12 cellular contexts compared by ENCODE assay signal in the genomic region with DNA sequence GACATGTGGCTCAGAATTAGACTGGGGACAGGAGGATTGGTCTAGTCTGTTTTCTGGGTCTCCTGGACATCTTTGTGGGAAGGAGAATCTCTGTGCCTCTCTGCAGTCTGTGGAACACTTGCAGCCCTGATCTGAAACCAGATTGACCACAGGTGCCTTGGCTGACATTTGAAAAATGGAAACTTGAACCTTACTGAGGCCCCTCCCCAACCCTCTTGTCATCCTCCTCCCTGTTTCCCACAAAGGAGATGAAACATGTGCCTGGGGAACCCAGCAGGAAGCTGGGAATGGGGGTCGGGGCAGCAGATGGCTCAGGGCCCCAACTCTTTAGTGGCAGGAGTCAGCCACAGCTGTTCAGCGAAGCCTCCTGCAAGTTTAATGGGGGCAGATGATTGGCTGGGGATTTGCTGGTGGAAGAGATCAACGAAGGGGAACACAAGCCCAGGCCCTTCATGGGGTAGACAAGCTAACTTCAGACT. TPM values are rescaled to one million over a fixed set of nuclear protein-coding genes. Genes with fewer than 3 reads are reported as not detected.
DNase-seq lines count a peak whose midpoint lies in the region; ATAC-seq, FAIRE-seq and TF ChIP-seq lines count a peak whose summit lies in the region.
"Had no signal": no experiment of that assay in that cellular context is flagged by ENCODE, and none has a peak within 500 bp of the region (broad histone marks: within the 10 kb centered on the region; RNA-seq: fewer than 3 reads in every experiment).

No MANE protein-coding gene starts in this region.

- H3K27me3 ChIP-seq in HCT116 (ENCODE audit: insufficient read depth, low read length) (no peaks in the 10 kb centered on the region), gastroesophageal sphincter (no peaks in the 10 kb centered on the region)

- H3K4me2 ChIP-seq in HCT116 (ENCODE audit: low read length): no peak overlapping the region

- H3K4me1 Mint-ChIP-seq in mesothelial cell of epicardium: peaks cover 15% of the 10 kb centered on the region

- WGBS in gastroesophageal sphincter (ENCODE audit: low coverage in 1 of 2), 2 donors: 83% methylated on average over 1 of the region's 3 CpGs; no CpG with 5 or more reads in 1 of the 2 donors

- CTCF ChIA-PET in HCT116 (lab: Charles Lee): no interaction called here

- no peak for TF ChIP-seq RAD21 in HCT116 (IDR thresholded peaks at IDR 0.05; ENCODE audit: low read depth)

- H2AFZ ChIP-seq in HCT116 (ENCODE audit: low read depth, low read length, poor library complexity, severe bottlenecking): no peak overlapping the region

- intact Hi-C loops in HCT116 (cut with micrococcal nuclease) (no loop called here), kidney (cut with DNase I) (no loop called here)

- POLR2A ChIA-PET in HCT116 (lab: Charles Lee): no interaction called here

- H3K79me2 ChIP-seq in HCT116 (ENCODE audit: insufficient read depth, low read length): no peaks in the 10 kb centered on the region

- H3K4me3 Mint-ChIP-seq in mesothelial cell of epicardium: no peak overlapping the region
- H3K4me3 Mint-ChIP-seq: activated CD4-positive, alpha-beta memory T cell treated with anti-CD3 and anti-CD28 coated beads, Interleukin-2, amount 10 ng/mL, durations not matched to agents 7 days and 5 days; activated naive CD4-positive, alpha-beta T cell treated with anti-CD3 and anti-CD28 coated beads for 36 hours; naive thymus-derived CD4-positive, alpha-beta T cell had no signal

- H3K9me3 ChIP-seq in HCT116 (ENCODE audit: control insufficient read depth in 1 of 2, insufficient read depth in 1 of 2, low read depth in 1 of 2, low read length in 2 of 2) (no peaks in the 10 kb centered on the region), gastroesophageal sphincter (no peaks in the 10 kb centered on the region), kidney (ENCODE audit: control insufficient read depth in 1 of 2, low read length in 2 of 2) (no peaks in the 10 kb centered on the region)

- DNase-seq in HCT116 (ENCODE audit: low read depth, low spot score): no peak
- peak; percentile 39 for DNase-seq in NCI-H1694 (lab: John Stamatoyannopoulos, UW)
- DNase-seq in mesothelial cell of epicardium (ENCODE audit: low spot score in 2 of 2, unreplicated experiment in 2 of 2): no peak
- no peak for DNase-seq in kidney
- DNase-seq: activated CD4-positive, alpha-beta memory T cell treated with anti-CD3 and anti-CD28 coated beads, Interleukin-2, amount 10 ng/mL, durations not matched to agents 7 days and 5 days; activated naive CD4-positive, alpha-beta T cell treated with anti-CD3 and anti-CD28 coated beads for 36 hours; naive thymus-derived CD4-positive, alpha-beta T cell; NCI-H187 had no signal

- no peaks in the 10 kb centered on the region for H3K36me3 ChIP-seq in HCT116 (ENCODE audit: control insufficient read depth in 1 of 2, insufficient read depth in 2 of 2, low read length in 2 of 2)
- no peaks in the 10 kb centered on the region for H3K36me3 ChIP-seq in gastroesophageal sphincter
- no peaks in the 10 kb centered on the region for H3K36me3 ChIP-seq in kidney (ENCODE audit: control insufficient read depth in 1 of 2, insufficient read depth in 2 of 2, low read length in 2 of 2)

- no peaks in the 10 kb centered on the region for H3K9me2 ChIP-seq in HCT116 (ENCODE audit: insufficient read depth)

- peaks cover 50% of the 10 kb centered on the region for H3K36me3 Mint-ChIP-seq in mesothelial cell of epicardium

- H4K20me1 ChIP-seq in HCT116 (ENCODE audit: insufficient read depth): no peaks in the 10 kb centered on the region

- TF ChIP-seq CTCF in HCT116 (IDR thresholded peaks at IDR 0.05 in 2 of 3, conservative IDR thresholded peaks at IDR 0.05 in 1 of 3; ENCODE audit: borderline replicate concordance in 1 of 3, insufficient read depth in 1 of 3, low read depth in 2 of 3, low read length in 2 of 3): no peak
- no peak for TF ChIP-seq CTCF in mesothelial cell of epicardium (IDR thresholded peaks at IDR 0.05; ENCODE audit: unreplicated experiment)
- no peak for TF ChIP-seq CTCF in gastroesophageal sphincter (IDR thresholded peaks at IDR 0.05)
- TF ChIP-seq CTCF in kidney (IDR thresholded peaks at IDR 0.05; ENCODE audit: borderline replicate concordance, extremely low read depth, insufficient read depth): no peak

- no peak overlapping the region for H3K27ac ChIP-seq in HCT116 (ENCODE audit: low read depth, low read length)
- H3K27ac ChIP-seq in gastroesophageal sphincter: no peak overlapping the region
- H3K27ac ChIP-seq in kidney (ENCODE audit: low read depth in 2 of 2, low read length in 2 of 2): no peak overlapping the region

- FAIRE-seq in kidney (lab: Jason Lieb, UNC): no peak

- H3K27me3 Mint-ChIP-seq in mesothelial cell of epicardium (ENCODE audit: low read depth): no peaks in the 10 kb centered on the region

- TF ChIP-seq EP300 in gastroesophageal sphincter (IDR thresholded peaks at IDR 0.05): no peak

- H3K9ac ChIP-seq in HCT116 (ENCODE audit: low read length) (no peak overlapping the region), kidney (ENCODE audit: low read length in 2 of 2) (no peak overlapping the region)

- RAD21 ChIA-PET in HCT116 (lab: Charles Lee; ENCODE audit: low non-redundant PET in 1 of 2, low total read pairs in 2 of 2, uncharacterized antibody in 2 of 2, unreplicated experiment in 2 of 2): no interaction called here

- H3K4me3 ChIP-seq in HCT116 (replicated peaks in 1 of 2; ENCODE audit: low read depth in 1 of 2, low read length in 2 of 2): no peak overlapping the region
- H3K4me3 ChIP-seq in gastroesophageal sphincter: no peak overlapping the region
- no peak overlapping the region for H3K4me3 ChIP-seq in kidney (ENCODE audit: low read length in 2 of 2)

- H3K4me1 ChIP-seq in HCT116 (ENCODE audit: control insufficient read depth in 1 of 2, insufficient read depth in 2 of 2, low read length in 2 of 2): peaks cover 2 to 9% of the 10 kb centered on the region in 2 experiments; a peak in 3 of 4 replicates
- H3K4me1 ChIP-seq in gastroesophageal sphincter: no peaks in the 10 kb centered on the region
- H3K4me1 ChIP-seq in kidney (ENCODE audit: control insufficient read depth in 1 of 2, insufficient read depth in 1 of 2, low read depth in 1 of 2, low read length in 2 of 2): no peaks in the 10 kb centered on the region

- no TSS peak for BruUV-seq in HCT116 (replicated peaks; lab: Mats Ljungman, UMichigan)

- no peaks in the 10 kb centered on the region for H3K9me3 Mint-ChIP-seq in mesothelial cell of epicardium
- H3K9me3 Mint-ChIP-seq: activated CD4-positive, alpha-beta memory T cell treated with anti-CD3 and anti-CD28 coated beads, Interleukin-2, amount 10 ng/mL, durations not matched to agents 7 days and 5 days; activated naive CD4-positive, alpha-beta T cell treated with anti-CD3 and anti-CD28 coated beads for 36 hours had no signal

- TF ChIP-seq POLR2A in HCT116 (IDR thresholded peaks at IDR 0.05; ENCODE audit: borderline replicate concordance, extremely low read depth, insufficient read depth, insufficient read length) (no peak), gastroesophageal sphincter (IDR thresholded peaks at IDR 0.05) (no peak)

- peak overlapping the region; percentile 40 for H3K27ac Mint-ChIP-seq in mesothelial cell of epicardium
- H3K27ac Mint-ChIP-seq: activated CD4-positive, alpha-beta memory T cell treated with anti-CD3 and anti-CD28 coated beads, Interleukin-2, amount 10 ng/mL, durations not matched to agents 7 days and 5 days; activated naive CD4-positive, alpha-beta T cell treated with anti-CD3 and anti-CD28 coated beads for 36 hours; naive thymus-derived CD4-positive, alpha-beta T cell had no signal

- peak; percentile 57 for ATAC-seq in GM18517 (IDR thresholded peaks at IDR 0.05; ENCODE audit: unreplicated experiment)
- 0 out of 2 replicates have a peak, but pooled peaks have one; percentile 4 for ATAC-seq in HCT116
- ATAC-seq in gastroesophageal sphincter: no peak
- ATAC-seq in GM18519 (IDR thresholded peaks at IDR 0.05; ENCODE audit: low FRiP score, unreplicated experiment): no peak
- ATAC-seq in HG02759 (IDR thresholded peaks at IDR 0.05; ENCODE audit: unreplicated experiment): no peak
- ATAC-seq: naive thymus-derived CD4-positive, alpha-beta T cell had no signal

TF ChIP-seq in HCT116, 20 proteins besides CTCF, POLR2A, EP300 and RAD21 (continues in another document):
- TF ChIP-seq FOSL1 (IDR thresholded peaks at IDR 0.05; ENCODE audit: low read depth): no peak
- TF ChIP-seq ATF3 (IDR thresholded peaks at IDR 0.05): no peak
- no peak for TF ChIP-seq SRF (IDR thresholded peaks at IDR 0.05; ENCODE audit: low read depth)
- TF ChIP-seq ZBTB33 (IDR thresholded peaks at IDR 0.05; ENCODE audit: extremely low read depth, insufficient replicate concordance, low read length): no peak
- no peak for TF ChIP-seq ZFX (IDR thresholded peaks at IDR 0.05)

RNA-seq across cellular contexts. Expression of gene VASH2, which starts 18.1 kb away (rescaled TPM):
- 5.7 TPM for total RNA-seq in HCT116 (2021; ENCODE audit: unreplicated experiment)
- polyA plus RNA-seq in HCT116 (2012): 1.3 and 1.7 TPM in 2 replicates
- 39.1 to 43.8 TPM (median 43.6 TPM) in 3 replicates for total RNA-seq in mesothelial cell of epicardium
- 1 to 10 TPM in 3 of 4 donors, under 1 TPM in 1; 0.67 to 9.0 (median 1.5) TPM for total RNA-seq in gastroesophageal sphincter
- 0.57 TPM for total RNA-seq in kidney
- polyA plus RNA-seq in kidney (ENCODE audit: insufficient read depth, low read depth, low replicate concordance): not detected
- polyA plus RNA-seq: naive thymus-derived CD4-positive, alpha-beta T cell had no signal

RNA-seq across cellular contexts. Expression of gene ANGEL2, which starts 47.2 kb away (rescaled TPM):
- total RNA-seq in HCT116 (2021; ENCODE audit: unreplicated experiment) (25.5 TPM), mesothelial cell of epicardium (44.7 to 47.4 TPM (median 45.2 TPM) in 3 replicates), gastroesophageal sphincter (10 to 100 TPM; 20.9 to 85.1 (median 39.0) TPM), kidney (38.6 TPM)
- polyA plus RNA-seq in HCT116 (2012): 7.1 and 13.4 TPM in 2 replicates
- 11.0 TPM for polyA plus RNA-seq in kidney (ENCODE audit: insufficient read depth, low read depth, low replicate concordance)

Comparison
In these comparisons a context has a peak if more than half of its experiments do, and no peak if none do; other contexts are left out.
1. ATAC-seq: peak in GM18517 (single experiment) and HCT116 (single experiment); none in gastroesophageal sphincter (single experiment), GM18519 (single experiment) and HG02759 (single experiment).